ENCODE assay signal across 14 cellular contexts in the genomic region with DNA sequence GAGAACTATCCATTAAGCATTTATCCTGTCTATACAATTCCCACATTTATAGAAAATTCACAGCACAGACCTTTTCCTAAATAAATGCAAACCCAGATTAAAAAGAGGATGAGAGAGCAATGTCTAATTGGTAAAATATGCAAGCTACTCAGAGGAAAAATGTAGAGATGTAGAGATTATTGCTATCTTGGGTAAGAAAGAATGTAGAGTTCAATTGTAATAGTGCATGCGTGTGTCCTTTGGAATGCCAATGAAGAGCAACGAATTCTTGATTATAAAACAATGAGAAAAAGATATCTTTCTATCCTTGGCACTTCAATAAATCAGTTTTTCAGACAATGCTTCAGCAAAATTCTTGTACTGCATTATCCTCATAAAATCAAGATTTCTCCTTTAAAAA. TPM values are rescaled to one million over a fixed set of nuclear protein-coding genes. Genes with fewer than 3 reads are reported as not detected.
A peak's percentile ranks its signal among the peaks of the same experiment; 100 is the strongest.
DNase-seq lines count a peak whose midpoint lies in the region; ATAC-seq and TF ChIP-seq lines count a peak whose summit lies in the region.
"Had no signal": no experiment of that assay in that cellular context is flagged by ENCODE, and none has a peak within 500 bp of the region (broad histone marks: within the 10 kb centered on the region; RNA-seq: fewer than 3 reads in every experiment).

No MANE protein-coding gene starts in this region.

- H3K4me2 ChIP-seq in GM23248 (ENCODE audit: unreplicated experiment): peak overlapping the region; percentile 80
- peak overlapping the region; percentile 43 for H3K4me2 ChIP-seq in skeletal muscle satellite cell (ENCODE audit: low read length)
- H3K4me2 ChIP-seq in neural progenitor cell: no peak overlapping the region

- H3K79me2 ChIP-seq in GM23248 (ENCODE audit: insufficient read depth) (no peaks in the 10 kb centered on the region), neural progenitor cell (ENCODE audit: low read depth) (no peaks in the 10 kb centered on the region)

- H3K27ac Mint-ChIP-seq in neural progenitor cell: no peak overlapping the region
- H3K27ac Mint-ChIP-seq: activated CD8-positive, alpha-beta T cell treated with anti-CD3 and anti-CD28 coated beads for 36 hours had no signal

- peaks cover 7% of the 10 kb centered on the region for H3F3A ChIP-seq in GM23248 (ENCODE audit: insufficient read depth)
- H3F3A ChIP-seq in neural progenitor cell (ENCODE audit: low read depth): no peaks in the 10 kb centered on the region

- H3K4me3 Mint-ChIP-seq in neural progenitor cell: no peak overlapping the region
- H3K4me3 Mint-ChIP-seq: activated CD8-positive, alpha-beta T cell treated with anti-CD3 and anti-CD28 coated beads for 36 hours; central memory CD8-positive, alpha-beta T cell had no signal

- no peaks in the 10 kb centered on the region for H3K36me3 Mint-ChIP-seq in neural progenitor cell

- H3K9me3 ChIP-seq in GM23248 (ENCODE audit: low read depth) (no peaks in the 10 kb centered on the region), skeletal muscle satellite cell (replicated peaks; ENCODE audit: low read length) (no peaks in the 10 kb centered on the region), neural progenitor cell (ENCODE audit: low read depth) (no peaks in the 10 kb centered on the region)
- H3K9me3 ChIP-seq: right atrium auricular region had no signal

- TF ChIP-seq CTCF in neural progenitor cell (IDR thresholded peaks at IDR 0.05): no peak

- H3K9me2 ChIP-seq in GM23248 (ENCODE audit: insufficient read depth): no peaks in the 10 kb centered on the region

- H3K4me3 ChIP-seq in GM23248 (peak overlapping the region; percentile 30; the same call in 1 of the 2 replicates), skeletal muscle satellite cell (ENCODE audit: low read length) (no peak overlapping the region), neural progenitor cell (no peak overlapping the region)
- H3K4me3 ChIP-seq: right atrium auricular region had no signal

- no peaks in the 10 kb centered on the region for H3K4me1 Mint-ChIP-seq in neural progenitor cell
- H3K4me1 Mint-ChIP-seq: central memory CD8-positive, alpha-beta T cell had no signal

- no peaks in the 10 kb centered on the region for H3K36me3 ChIP-seq in GM23248 (ENCODE audit: low read depth)
- no peaks in the 10 kb centered on the region for H3K36me3 ChIP-seq in skeletal muscle satellite cell (ENCODE audit: insufficient read depth, low read length)
- no peaks in the 10 kb centered on the region for H3K36me3 ChIP-seq in neural progenitor cell
- H3K36me3 ChIP-seq: right atrium auricular region had no signal

- H2AFZ ChIP-seq in GM23248 (no peak overlapping the region), neural progenitor cell (replicated peaks) (no peak overlapping the region)

- no peak overlapping the region for H3K9ac ChIP-seq in GM23248
- H3K9ac ChIP-seq in skeletal muscle satellite cell (ENCODE audit: low read depth, low read length): peak overlapping the region; percentile 16
- H3K9ac ChIP-seq in neural progenitor cell: no peak overlapping the region

- in situ Hi-C loops in GM23248 (cut with MboI): no loop called here

- no peaks in the 10 kb centered on the region for H3K9me3 Mint-ChIP-seq in neural progenitor cell
- H3K9me3 Mint-ChIP-seq: activated CD8-positive, alpha-beta T cell treated with anti-CD3 and anti-CD28 coated beads for 36 hours had no signal

- DNase-seq in GM23248 (peak; percentile 82), fibroblast of the conjunctiva (ENCODE audit: low read depth) (peak; percentile 12), neural progenitor cell (ENCODE audit: low spot score) (no peak), HUDEP-2 (lab: John Stamatoyannopoulos, UW; ENCODE audit: unreplicated experiment in 76 of 76) (no peak)
- no peak for DNase-seq in activated naive CD4-positive, alpha-beta T cell treated with Interleukin-2 at 50 U/mL for 16 hours
- DNase-seq: activated CD8-positive, alpha-beta T cell treated with anti-CD3 and anti-CD28 coated beads for 36 hours; activated gamma-delta T cell; NCI-H1092 treated with DMSO at 0.1 percent for 48 hours; NCI-H510A treated with DMSO at 0.1 percent for 48 hours had no signal

- peak; percentile 98 for ATAC-seq in SK-N-SH treated with all-trans-retinoic acid at 6 μM for 48 hours
- ATAC-seq: activated CD8-positive, alpha-beta T cell treated with anti-CD3 and anti-CD28 coated beads for 36 hours; Panc1 had no signal

- peaks cover 15% of the 10 kb centered on the region for H3K4me1 ChIP-seq in GM23248 (ENCODE audit: insufficient read depth)
- H3K4me1 ChIP-seq in skeletal muscle satellite cell (ENCODE audit: control insufficient read depth, insufficient read depth, low read length): peaks cover 9% of the 10 kb centered on the region
- no peaks in the 10 kb centered on the region for H3K4me1 ChIP-seq in neural progenitor cell
- H3K4me1 ChIP-seq: right atrium auricular region had no signal

- H4K20me1 ChIP-seq in GM23248 (ENCODE audit: insufficient read depth): no peaks in the 10 kb centered on the region
- no peaks in the 10 kb centered on the region for H4K20me1 ChIP-seq in neural progenitor cell (ENCODE audit: low read depth)

- 2% methylated on average over 2 of the region's 2 CpGs for WGBS in GM23248 (ENCODE audit: low coverage in 1 of 2, low lambda C conversion rate in 2 of 2, missing lambda C conversion rate in 2 of 2), 2 experiments

- H3K27me3 ChIP-seq in GM23248 (replicated peaks; ENCODE audit: insufficient read depth) (no peaks in the 10 kb centered on the region), skeletal muscle satellite cell (ENCODE audit: control insufficient read depth, insufficient read depth, low read length) (no peaks in the 10 kb centered on the region), neural progenitor cell (no peaks in the 10 kb centered on the region)
- H3K27me3 ChIP-seq: right atrium auricular region had no signal

- H3K27ac ChIP-seq in GM23248 (peak overlapping the region; percentile 35), neural progenitor cell (no peak overlapping the region)
- H3K27ac ChIP-seq: right atrium auricular region had no signal

- no peaks in the 10 kb centered on the region for H3K27me3 Mint-ChIP-seq in neural progenitor cell (ENCODE audit: insufficient read depth, low read depth)
- H3K27me3 Mint-ChIP-seq: activated CD8-positive, alpha-beta T cell treated with anti-CD3 and anti-CD28 coated beads for 36 hours; central memory CD8-positive, alpha-beta T cell had no signal

TF ChIP-seq in SK-N-SH treated with all-trans-retinoic acid at 6 μM for 48 hours, 23 proteins besides CTCF, POLR2A, EP300 and RAD21 (continues in another document):
- 0 out of 2 replicates have a peak, but pooled peaks have one; percentile 56 for TF ChIP-seq ZNF565 (CRISPR knock-in tag; conservative IDR thresholded peaks at IDR 0.05; ENCODE audit: low read depth)
- TF ChIP-seq ZFP30 (CRISPR knock-in tag; IDR thresholded peaks at IDR 0.05): peak; percentile 27; the same call in 1 of the 2 replicates
- TF ChIP-seq, protein P1, sequence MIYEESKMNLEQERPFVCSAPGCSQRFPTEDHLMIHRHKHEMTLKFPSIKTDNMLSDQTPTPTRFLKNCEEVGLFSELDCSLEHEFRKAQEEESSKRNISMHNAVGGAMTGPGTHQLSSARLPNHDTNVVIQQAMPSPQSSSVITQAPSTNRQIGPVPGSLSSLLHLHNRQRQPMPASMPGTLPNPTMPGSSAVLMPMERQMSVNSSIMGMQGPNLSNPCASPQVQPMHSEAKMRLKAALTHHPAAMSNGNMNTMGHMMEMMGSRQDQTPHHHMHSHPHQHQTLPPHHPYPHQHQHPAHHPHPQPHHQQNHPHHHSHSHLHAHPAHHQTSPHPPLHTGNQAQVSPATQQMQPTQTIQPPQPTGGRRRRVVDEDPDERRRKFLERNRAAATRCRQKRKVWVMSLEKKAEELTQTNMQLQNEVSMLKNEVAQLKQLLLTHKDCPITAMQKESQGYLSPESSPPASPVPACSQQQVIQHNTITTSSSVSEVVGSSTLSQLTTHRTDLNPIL (CRISPR knock-in tag; IDR thresholded peaks at IDR 0.05; ENCODE audit: low read depth): peak; percentile 100
- TF ChIP-seq, protein P2, sequence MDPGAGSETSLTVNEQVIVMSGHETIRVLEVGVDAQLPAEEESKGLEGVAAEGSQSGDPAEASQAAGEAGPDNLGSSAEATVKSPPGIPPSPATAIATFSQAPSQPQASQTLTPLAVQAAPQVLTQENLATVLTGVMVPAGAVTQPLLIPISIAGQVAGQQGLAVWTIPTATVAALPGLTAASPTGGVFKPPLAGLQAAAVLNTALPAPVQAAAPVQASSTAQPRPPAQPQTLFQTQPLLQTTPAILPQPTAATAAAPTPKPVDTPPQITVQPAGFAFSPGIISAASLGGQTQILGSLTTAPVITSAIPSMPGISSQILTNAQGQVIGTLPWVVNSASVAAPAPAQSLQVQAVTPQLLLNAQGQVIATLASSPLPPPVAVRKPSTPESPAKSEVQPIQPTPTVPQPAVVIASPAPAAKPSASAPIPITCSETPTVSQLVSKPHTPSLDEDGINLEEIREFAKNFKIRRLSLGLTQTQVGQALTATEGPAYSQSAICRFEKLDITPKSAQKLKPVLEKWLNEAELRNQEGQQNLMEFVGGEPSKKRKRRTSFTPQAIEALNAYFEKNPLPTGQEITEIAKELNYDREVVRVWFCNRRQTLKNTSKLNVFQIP (CRISPR knock-in tag; IDR thresholded peaks at IDR 0.05; ENCODE audit: borderline replicate concordance, low read depth): 0 out of 2 replicates have a peak, but pooled peaks have one; percentile 91
- TF ChIP-seq ZNF70 (CRISPR knock-in tag; IDR thresholded peaks at IDR 0.05): no peak
- peak; percentile 92 for TF ChIP-seq TOX (CRISPR knock-in tag; IDR thresholded peaks at IDR 0.05; ENCODE audit: borderline replicate concordance)
- TF ChIP-seq, protein P3, sequence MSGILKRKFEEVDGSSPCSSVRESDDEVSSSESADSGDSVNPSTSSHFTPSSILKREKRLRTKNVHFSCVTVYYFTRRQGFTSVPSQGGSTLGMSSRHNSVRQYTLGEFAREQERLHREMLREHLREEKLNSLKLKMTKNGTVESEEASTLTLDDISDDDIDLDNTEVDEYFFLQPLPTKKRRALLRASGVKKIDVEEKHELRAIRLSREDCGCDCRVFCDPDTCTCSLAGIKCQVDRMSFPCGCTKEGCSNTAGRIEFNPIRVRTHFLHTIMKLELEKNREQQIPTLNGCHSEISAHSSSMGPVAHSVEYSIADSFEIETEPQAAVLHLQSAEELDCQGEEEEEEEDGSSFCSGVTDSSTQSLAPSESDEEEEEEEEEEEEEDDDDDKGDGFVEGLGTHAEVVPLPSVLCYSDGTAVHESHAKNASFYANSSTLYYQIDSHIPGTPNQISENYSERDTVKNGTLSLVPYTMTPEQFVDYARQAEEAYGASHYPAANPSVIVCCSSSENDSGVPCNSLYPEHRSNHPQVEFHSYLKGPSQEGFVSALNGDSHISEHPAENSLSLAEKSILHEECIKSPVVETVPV (CRISPR knock-in tag; IDR thresholded peaks at IDR 0.05): peak; percentile 94
- no peak for TF ChIP-seq OSR1 (CRISPR knock-in tag; IDR thresholded peaks at IDR 0.05)
- no peak for TF ChIP-seq ARNTL (CRISPR knock-in tag; IDR thresholded peaks at IDR 0.05; ENCODE audit: borderline replicate concordance, low read depth)
- TF ChIP-seq ZNF8 (CRISPR knock-in tag; IDR thresholded peaks at IDR 0.05): peak; percentile 24; the same call in 1 of the 2 replicates

RNA-seq across cellular contexts. Expression of a gene that starts 50.9 kb away (rescaled TPM):
- total RNA-seq in GM23248 (2014; rRNA removed; shearing (Covaris generic)): 6.6 and 10.1 TPM in 2 replicates
- 3.0 and 4.0 TPM in 2 replicates for polyA plus RNA-seq in GM23248 (2016; fragmentation: Nextera tagmentation; extraction: Ambion mirVana)
- total RNA-seq in skeletal muscle satellite cell (2012; rRNA removed): 0.22 TPM in 1 of 2 replicates, not detected in the other
- 0.99 TPM in 2 replicates for total RNA-seq in neural progenitor cell (ENCODE audit: low replicate concordance)
- total RNA-seq: activated CD8-positive, alpha-beta T cell treated with anti-CD3 and anti-CD28 coated beads for 36 hours had no signal

Comparison
In these comparisons a context has a peak if more than half of its experiments do, and no peak if none do; other contexts are left out.
1. DNase-seq: peak in GM23248 (single experiment) and fibroblast of the conjunctiva (single experiment); none in neural progenitor cell (single experiment), HUDEP-2 (0 of 76) and activated naive CD4-positive, alpha-beta T cell treated with Interleukin-2 at 50 U/mL for 16 hours (single experiment).